Comparison of ENCODE assay signal across 21 cellular contexts in genomic region chr1:56490619-56491018, GRCh38.
"Had no signal": no experiment of that assay in that cellular context is flagged by ENCODE, and none has a peak within 500 bp of the region (broad histone marks: within the 10 kb centered on the region; RNA-seq: fewer than 3 reads in every experiment).

No MANE protein-coding gene starts in this region.

- H3K4me1 ChIP-seq: testis had no signal

- H3K36me3 ChIP-seq: breast epithelium had no signal

- H3K9me3 ChIP-seq: breast epithelium, esophagus muscularis mucosa, testis had no signal

- DNase-seq: activated CD4-positive, alpha-beta T cell treated with anti-CD3 and anti-CD28 coated beads for 36 hours; activated CD4-positive, CD25-positive, alpha-beta regulatory T cell; activated CD8-positive, alpha-beta memory T cell treated with anti-CD3 and anti-CD28 coated beads, Interleukin-2, amount 10 ng/mL, durations not matched to agents 7 days and 5 days; activated CD8-positive, alpha-beta T cell treated with anti-CD3 and anti-CD28 coated beads, Interleukin-2, amount 10 ng/mL, durations not matched to agents 7 days and 5 days; activated naive CD8-positive, alpha-beta T cell treated with anti-CD3 and anti-CD28 coated beads, Interleukin-2, amount 50 U/mL, for 24 hours; activated T-cell treated with anti-CD3 and anti-CD28 coated beads, Interleukin-2, amount 50 U/mL, for 48 hours; central memory CD4-positive, alpha-beta T cell; endodermal cell; kidney glomerular epithelial cell; naive thymus-derived CD4-positive, alpha-beta T cell; occipital lobe; posterior cingulate gyrus; stimulated activated CD4-positive, alpha-beta T cell treated with anti-CD3 and anti-CD28 coated beads, Interleukin-12 subunit alpha, Interleukin-12 subunit beta, amount 100 ng/mL, for 4 hours; stimulated activated CD4-positive, alpha-beta T cell treated with anti-CD3 and anti-CD28 coated beads, Interleukin-4, amount 100 ng/mL, for 1 hour; stimulated activated naive CD8-positive, alpha-beta T cell treated with anti-CD3 and anti-CD28 coated beads, Interleukin-15, Interleukin-2, amounts not matched to agents 100 U/mL and 50 U/mL, for 24 hours; T-helper 1 cell; testis had no signal

- H3K27ac ChIP-seq: breast epithelium, skin epidermis, testis had no signal

- H3K27me3 ChIP-seq: breast epithelium, esophagus muscularis mucosa, testis had no signal

- ATAC-seq: activated CD4-positive, alpha-beta T cell treated with anti-CD3 and anti-CD28 coated beads for 36 hours; activated CD8-positive, alpha-beta memory T cell treated with anti-CD3 and anti-CD28 coated beads, Interleukin-2, amount 10 ng/mL, durations not matched to agents 7 days and 5 days; activated CD8-positive, alpha-beta T cell treated with anti-CD3 and anti-CD28 coated beads, Interleukin-2, amount 10 ng/mL, durations not matched to agents 7 days and 5 days; activated naive CD8-positive, alpha-beta T cell treated with anti-CD3 and anti-CD28 coated beads, Interleukin-2, amount 50 U/mL, for 24 hours; naive thymus-derived CD4-positive, alpha-beta T cell; stimulated activated naive CD8-positive, alpha-beta T cell treated with anti-CD3 and anti-CD28 coated beads, Interleukin-15, Interleukin-2, amounts not matched to agents 100 U/mL and 50 U/mL, for 24 hours had no signal

- H3K4me3 ChIP-seq: breast epithelium, esophagus muscularis mucosa, lung, skin epidermis, testis had no signal
